In the genomic region with DNA sequence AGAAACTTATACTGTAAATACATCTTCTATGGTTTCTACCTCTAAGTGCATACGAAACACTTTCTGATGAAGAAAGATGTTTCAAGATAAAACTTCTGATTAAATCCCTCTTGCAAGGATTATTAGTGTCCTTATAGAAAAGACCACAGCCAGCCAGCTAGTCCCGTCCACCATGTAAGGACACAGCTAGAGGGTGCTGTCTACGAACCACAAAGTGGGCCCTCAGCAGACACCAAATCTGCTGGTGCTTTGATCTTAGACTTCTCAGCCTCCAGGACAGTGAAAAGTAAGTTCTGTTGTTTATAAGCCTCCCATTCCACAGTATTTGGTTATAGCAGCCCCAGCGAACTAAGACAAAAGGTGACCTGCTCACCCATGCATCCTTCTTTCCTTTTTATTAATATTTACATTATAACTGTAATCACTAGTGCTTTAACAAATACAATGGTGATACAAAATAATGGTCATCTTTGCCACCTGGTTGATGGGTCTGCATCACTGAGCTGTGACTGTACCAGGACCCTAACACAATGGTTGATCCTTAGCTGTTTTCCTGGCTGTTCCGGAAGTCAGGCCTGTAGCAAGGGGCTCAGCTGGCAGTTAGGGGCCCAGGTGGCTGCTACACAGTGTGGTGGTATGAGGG, we compare ENCODE assay signal across 11 cellular contexts.
DNase-seq lines count a peak whose midpoint lies in the region; ATAC-seq, FAIRE-seq and TF ChIP-seq lines count a peak whose summit lies in the region.
"Had no signal": no experiment of that assay in that cellular context is flagged by ENCODE, and none has a peak within 500 bp of the region (broad histone marks: within the 10 kb centered on the region; RNA-seq: fewer than 3 reads in every experiment).

No MANE protein-coding gene starts in this region.

- peak; percentile 52 for TF ChIP-seq CTCF in LNCaP clone FGC (IDR thresholded peaks at IDR 0.05; ENCODE audit: control insufficient read depth, extremely low read depth, insufficient read depth)
- TF ChIP-seq CTCF in K562 (IDR thresholded peaks at IDR 0.05 in 2 of 3, conservative IDR thresholded peaks at IDR 0.05 in 1 of 3; ENCODE audit: insufficient read depth in 2 of 3, low read depth in 1 of 3, low read length in 3 of 3), result peak; percentile 53 to 63 (median 53)

- FAIRE-seq in K562 (lab: Jason Lieb, UNC), result peak; percentile 74
- FAIRE-seq: RCC 7860 had no signal

- TF ChIP-seq POLR2A in K562 (conservative IDR thresholded peaks at IDR 0.05), result no peak

- intact Hi-C loops in K562 (cut with micrococcal nuclease), result loop anchor here (1.0 kb wide), 1 partner anchor 119 kb away; no protein-coding TSS in a partner anchor

- peak; percentile 68 for ATAC-seq in K562
- no peak for ATAC-seq in GM21737 (IDR thresholded peaks at IDR 0.05; ENCODE audit: unreplicated experiment)
- no peak for ATAC-seq in GM21360 (IDR thresholded peaks at IDR 0.05; ENCODE audit: unreplicated experiment)

- H3K79me2 ChIP-seq in K562 (ENCODE audit: control insufficient read depth, insufficient read depth, low read length) (no peaks in the 10 kb centered on the region), mesendoderm (ENCODE audit: control insufficient read depth, insufficient read depth, low read length) (no peaks in the 10 kb centered on the region)

- H2AFZ ChIP-seq in K562 (ENCODE audit: low read depth, low read length), result no peak overlapping the region

- CTCF ChIA-PET in K562 (lab: Yijun Ruan, JAX; ENCODE audit: low intra/inter-chr PET ratio), result interaction anchor here (1.0 kb wide), 1 partner anchor 119 kb away, joined by 3 read pairs; no protein-coding TSS in a partner anchor

- 40% methylated on average over 4 of the region's 5 CpGs for whole genome bisulfite sequencing in K562 (ENCODE audit: insufficient coverage, low coverage, missing lambda C conversion rate)
- WGBS in mesendoderm (ENCODE audit: extremely low coverage, insufficient coverage, low lambda C conversion rate), result no CpG with 5 or more reads among the region's 5 CpGs

- H3K36me3 ChIP-seq in K562 (ENCODE audit: control insufficient read depth, insufficient read depth, low read length), result no peaks in the 10 kb centered on the region
- no peaks in the 10 kb centered on the region for H3K36me3 ChIP-seq in mesendoderm (ENCODE audit: control insufficient read depth, insufficient read depth, low read length)

- no peak overlapping the region for H2BK5ac ChIP-seq in mesendoderm (ENCODE audit: low read length)

- H3K4me3 ChIP-seq in LNCaP clone FGC (ENCODE audit: low read depth, low read length), result no peak overlapping the region
- no peak overlapping the region for H3K4me3 ChIP-seq in K562
- H3K4me3 ChIP-seq in mesendoderm (ENCODE audit: low read length), result no peak overlapping the region

- H3K9ac ChIP-seq in K562 (ENCODE audit: insufficient read depth in 1 of 2, low read depth in 2 of 2, low read length in 2 of 2), result no peak overlapping the region
- H3K9ac ChIP-seq in mesendoderm (ENCODE audit: low read length), result no peak overlapping the region

- H3K79me1 ChIP-seq in mesendoderm (ENCODE audit: low read length), result no peaks in the 10 kb centered on the region

- 0 out of 2 replicates have a peak, but pooled peaks cover 3% of the 10 kb centered on the region for H4K20me1 ChIP-seq in K562 (replicated peaks; ENCODE audit: control insufficient read depth, insufficient read depth, low read length)

- no peak overlapping the region for H3K23ac ChIP-seq in mesendoderm (ENCODE audit: low read length)

- peak; percentile 36 for DNase-seq in NCI-H748 (lab: John Stamatoyannopoulos, UW; ENCODE audit: unreplicated experiment)
- no peak for DNase-seq in NCI-H748 treated with DMSO at 0.1 percent for 48 hours (lab: John Stamatoyannopoulos, UW)
- no peak for DNase-seq in LNCaP clone FGC (ENCODE audit: low read depth)
- DNase-seq in K562 (ENCODE audit: extremely low read depth in 1 of 4, low spot score in 3 of 4), result peak in 1 of 4 experiments; percentile 50
- peak; percentile 59 for DNase-seq in mesendoderm
- DNase-seq in NCI-H1092 treated with DMSO at 0.1 percent for 48 hours (lab: John Stamatoyannopoulos, UW), result no peak
- DNase-seq: activated T-cell treated with anti-CD3 and anti-CD28 coated beads, Interleukin-2, amount 50 U/mL, for 48 hours; trophoblast cell had no signal

- no TSS peak for BruUV-seq in K562 (replicated peaks; lab: Mats Ljungman, UMichigan)

- H3K9me3 ChIP-seq in K562 (replicated peaks; ENCODE audit: control insufficient read depth, insufficient read depth, low read depth, low read length), result no peaks in the 10 kb centered on the region

- no peak overlapping the region for H2BK120ac ChIP-seq in mesendoderm (ENCODE audit: low read depth, low read length)

- H3K27me3 ChIP-seq in K562 (ENCODE audit: control insufficient read depth in 2 of 2, insufficient read depth in 2 of 2, low read length in 2 of 2), result no peaks in the 10 kb centered on the region
- H3K27me3 ChIP-seq in mesendoderm (ENCODE audit: insufficient read depth, low read length, poor library complexity), result no peaks in the 10 kb centered on the region

- H2BK15ac ChIP-seq in mesendoderm (replicated peaks; ENCODE audit: low read depth), result no peak overlapping the region

- peak; percentile 17 to 63; a peak in 2 of 4 replicates for TF ChIP-seq RAD21 in K562 (CRISPR knock-in tag; conservative IDR thresholded peaks at IDR 0.05 in 1 of 2, IDR thresholded peaks at IDR 0.05 in 1 of 2)

- no peak overlapping the region for H2AK5ac ChIP-seq in mesendoderm (ENCODE audit: low read length)

- H3K27ac ChIP-seq in K562 (ENCODE audit: extremely low read depth, low read depth, low read length) (no peak overlapping the region), mesendoderm (ENCODE audit: low read depth, low read length) (no peak overlapping the region)

- H3K9me1 ChIP-seq in K562 (ENCODE audit: control insufficient read depth, insufficient read depth, low read length), result peaks cover 7% of the 10 kb centered on the region

- H3K18ac ChIP-seq in mesendoderm (ENCODE audit: low read length), result no peak overlapping the region

- in situ Hi-C loops in K562 (cut with MboI), result no loop called here

- TF ChIP-seq EP300 in K562 (IDR thresholded peaks at IDR 0.05; ENCODE audit: low read length), result no peak

- H4K8ac ChIP-seq in mesendoderm (ENCODE audit: low read depth, low read length), result no peak overlapping the region

- H3K4me2 ChIP-seq in K562 (ENCODE audit: insufficient read depth, low read length) (no peak overlapping the region), mesendoderm (ENCODE audit: low read length) (no peak overlapping the region)

- no peak overlapping the region for H3K56ac ChIP-seq in mesendoderm (ENCODE audit: low read length)

- POLR2A ChIA-PET in K562 (lab: Yijun Ruan, JAX), result no interaction called here

- H3K4ac ChIP-seq in mesendoderm (ENCODE audit: low read depth, low read length), result no peak overlapping the region

- peaks cover 12 to 32% of the 10 kb centered on the region in 2 experiments for H3K4me1 ChIP-seq in K562 (replicated peaks in 1 of 2; ENCODE audit: control insufficient read depth in 2 of 2, insufficient read depth in 2 of 2, low read length in 2 of 2)
- H3K4me1 ChIP-seq in mesendoderm (ENCODE audit: control insufficient read depth, low read depth, low read length), result peaks cover 5% of the 10 kb centered on the region

- H4K5ac ChIP-seq in mesendoderm (ENCODE audit: low read length), result no peak overlapping the region

TF ChIP-seq in K562, 482 proteins besides CTCF, POLR2A, EP300 and RAD21:
- TF ChIP-seq, protein P1, sequence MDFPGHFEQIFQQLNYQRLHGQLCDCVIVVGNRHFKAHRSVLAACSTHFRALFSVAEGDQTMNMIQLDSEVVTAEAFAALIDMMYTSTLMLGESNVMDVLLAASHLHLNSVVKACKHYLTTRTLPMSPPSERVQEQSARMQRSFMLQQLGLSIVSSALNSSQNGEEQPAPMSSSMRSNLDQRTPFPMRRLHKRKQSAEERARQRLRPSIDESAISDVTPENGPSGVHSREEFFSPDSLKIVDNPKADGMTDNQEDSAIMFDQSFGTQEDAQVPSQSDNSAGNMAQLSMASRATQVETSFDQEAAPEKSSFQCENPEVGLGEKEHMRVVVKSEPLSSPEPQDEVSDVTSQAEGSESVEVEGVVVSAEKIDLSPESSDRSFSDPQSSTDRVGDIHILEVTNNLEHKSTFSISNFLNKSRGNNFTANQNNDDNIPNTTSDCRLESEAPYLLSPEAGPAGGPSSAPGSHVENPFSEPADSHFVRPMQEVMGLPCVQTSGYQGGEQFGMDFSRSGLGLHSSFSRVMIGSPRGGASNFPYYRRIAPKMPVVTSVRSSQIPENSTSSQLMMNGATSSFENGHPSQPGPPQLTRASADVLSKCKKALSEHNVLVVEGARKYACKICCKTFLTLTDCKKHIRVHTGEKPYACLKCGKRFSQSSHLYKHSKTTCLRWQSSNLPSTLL (IDR thresholded peaks at IDR 0.05), result no peak
- TF ChIP-seq TCF7 (IDR thresholded peaks at IDR 0.05; ENCODE audit: borderline replicate concordance) (0 out of 2 replicates have a peak, but pooled peaks have one; percentile 51), LEF1 (IDR thresholded peaks at IDR 0.05) (peak; percentile 38; the same call in 1 of the 2 replicates), SMARCC2 (IDR thresholded peaks at IDR 0.05; ENCODE audit: low read depth) (no peak)

Comparison
In these comparisons a context has a peak if more than half of its experiments do, and no peak if none do; other contexts are left out.
1. DNase-seq: peak in NCI-H748 (single experiment) and mesendoderm (single experiment); none in NCI-H748 treated with DMSO at 0.1 percent for 48 hours (single experiment), LNCaP clone FGC (single experiment) and NCI-H1092 treated with DMSO at 0.1 percent for 48 hours (single experiment).